In the genomic region with DNA sequence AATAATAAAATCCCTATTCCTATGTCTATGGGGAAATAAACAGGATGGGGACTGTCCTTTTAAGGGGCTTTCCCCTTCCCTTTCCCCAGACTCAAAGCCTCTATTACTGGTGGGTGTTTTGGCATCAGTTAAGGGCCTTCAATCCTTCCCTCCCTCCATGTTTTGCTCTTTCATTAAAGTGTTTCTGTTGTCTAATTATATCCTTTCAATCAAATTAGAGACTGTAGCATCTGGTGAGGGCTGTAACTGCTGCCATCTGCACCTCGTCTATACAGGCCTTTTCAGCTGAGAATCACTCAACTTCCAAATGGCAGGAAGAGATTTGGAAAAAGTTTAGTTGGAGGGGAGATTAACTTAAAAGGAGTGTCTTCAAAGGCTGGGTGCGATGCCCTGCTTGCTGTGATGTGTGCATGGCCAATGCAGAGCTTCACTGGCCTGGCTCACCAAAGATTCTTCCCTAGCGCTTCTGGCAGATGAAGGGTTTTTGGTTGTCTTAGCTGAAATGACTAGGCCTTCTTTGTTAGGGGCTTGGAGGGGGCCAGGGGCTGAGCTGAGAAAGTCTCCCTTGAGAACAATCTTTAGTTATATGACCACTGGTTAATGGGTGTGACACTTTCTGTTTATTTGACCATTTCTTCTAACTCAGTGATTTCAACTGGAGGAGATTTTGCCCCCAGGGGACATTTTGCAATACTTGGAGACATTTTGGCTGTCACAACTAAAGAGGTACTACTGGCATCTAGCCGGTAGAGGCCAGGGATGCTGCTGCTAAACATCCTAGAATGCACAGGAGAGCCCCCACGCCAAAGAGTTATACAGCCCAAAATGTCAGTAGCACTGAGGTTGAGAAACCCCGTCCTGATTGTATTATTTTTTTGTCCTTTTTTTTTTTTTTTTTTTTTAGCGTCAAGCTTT, we compare ENCODE assay signal across 1 cellular context.
TF ChIP-seq lines count a peak whose summit lies in the region.

No MANE protein-coding gene starts in this region.

TF ChIP-seq in HepG2, 621 proteins besides CTCF, POLR2A, EP300 and RAD21:
- TF ChIP-seq PTBP1 (IDR thresholded peaks at IDR 0.05; ENCODE audit: low read depth, low read length, poor library complexity, severe bottlenecking) (no peak), ZNF670 (CRISPR knock-in tag; IDR thresholded peaks at IDR 0.05; ENCODE audit: borderline replicate concordance) (no peak), ZNF776 (CRISPR knock-in tag; IDR thresholded peaks at IDR 0.05) (no peak), CEBPG (CRISPR knock-in tag; IDR thresholded peaks at IDR 0.05) (no peak), ZSCAN29 (CRISPR knock-in tag; conservative IDR thresholded peaks at IDR 0.05) (no peak), MEIS1 (CRISPR knock-in tag; IDR thresholded peaks at IDR 0.05; ENCODE audit: borderline replicate concordance) (no peak), THYN1 (CRISPR knock-in tag; IDR thresholded peaks at IDR 0.05; ENCODE audit: borderline replicate concordance, low read depth) (no peak), CBX1 (IDR thresholded peaks at IDR 0.05; ENCODE audit: low read depth) (no peak), ZNF367 (CRISPR knock-in tag; IDR thresholded peaks at IDR 0.05; ENCODE audit: borderline replicate concordance) (no peak), RFXANK (CRISPR knock-in tag; IDR thresholded peaks at IDR 0.05) (no peak), REPIN1 (CRISPR knock-in tag; IDR thresholded peaks at IDR 0.05; ENCODE audit: borderline replicate concordance, low read depth) (no peak), ASH2L (IDR thresholded peaks at IDR 0.05; ENCODE audit: insufficient read length, low read depth, low read length) (no peak), MAFF (IDR thresholded peaks at IDR 0.05; ENCODE audit: low read depth, low read length) (no peak)
- TF ChIP-seq, protein P1, sequence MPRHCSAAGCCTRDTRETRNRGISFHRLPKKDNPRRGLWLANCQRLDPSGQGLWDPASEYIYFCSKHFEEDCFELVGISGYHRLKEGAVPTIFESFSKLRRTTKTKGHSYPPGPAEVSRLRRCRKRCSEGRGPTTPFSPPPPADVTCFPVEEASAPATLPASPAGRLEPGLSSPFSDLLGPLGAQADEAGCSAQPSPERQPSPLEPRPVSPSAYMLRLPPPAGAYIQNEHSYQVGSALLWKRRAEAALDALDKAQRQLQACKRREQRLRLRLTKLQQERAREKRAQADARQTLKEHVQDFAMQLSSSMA (CRISPR knock-in tag; IDR thresholded peaks at IDR 0.05): no peak
TF ChIP-seq in HepG2: peak in this region for 0.
